Comparison of ENCODE assay signal across 21 cellular contexts in the genomic region with DNA sequence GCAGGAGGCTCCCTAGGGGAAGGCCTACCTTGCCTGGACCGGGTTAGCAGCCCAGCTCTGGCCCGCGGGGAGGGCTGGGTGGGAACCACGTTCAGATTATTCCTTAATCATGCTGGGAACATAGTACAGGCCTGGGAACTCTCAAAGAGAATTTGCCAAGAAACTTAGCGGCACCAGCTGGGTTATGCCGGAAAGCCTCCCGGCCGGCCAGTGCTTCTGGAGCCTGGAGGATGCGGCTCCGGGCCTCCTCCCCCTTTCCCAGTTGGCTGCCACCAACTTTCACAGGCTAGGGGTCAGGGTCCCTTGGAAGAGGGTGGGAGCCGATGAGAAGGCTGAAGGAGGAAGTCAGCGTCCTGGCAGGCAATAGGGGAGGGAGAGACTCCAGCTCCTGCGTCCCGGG. TPM values are rescaled to one million over a fixed set of nuclear protein-coding genes. Genes with fewer than 3 reads are reported as not detected.
"Had no signal": no experiment of that assay in that cellular context is flagged by ENCODE, and none has a peak within 500 bp of the region (broad histone marks: within the 10 kb centered on the region; RNA-seq: fewer than 3 reads in every experiment).

No MANE protein-coding gene starts in this region.

- H3K9me3 ChIP-seq: breast epithelium, colonic mucosa, tibial artery had no signal

- H3K27ac Mint-ChIP-seq: activated naive CD8-positive, alpha-beta T cell treated with anti-CD3 and anti-CD28 coated beads for 36 hours; activated T-cell treated with anti-CD3 and anti-CD28 coated beads, Interleukin-2, amount 50 U/mL, for 24 hours; activated T-helper 2 cell treated with anti-CD3 and anti-CD28 coated beads, Interferon-gamma antibody, Interleukin-2, Interleukin-4, amounts not matched to agents 10 μg/mL and 5 μg/mL and 100 μg/mL, durations not matched to agents 14 hours and 24 hours and 36 hours; effector memory CD8-positive, alpha-beta T cell; WTC11 had no signal

- H3K36me3 ChIP-seq: breast epithelium, colonic mucosa had no signal

- H3K4me3 Mint-ChIP-seq: activated naive CD8-positive, alpha-beta T cell treated with anti-CD3 and anti-CD28 coated beads for 36 hours; activated T-cell treated with anti-CD3 and anti-CD28 coated beads, Interleukin-2, amount 50 U/mL, for 24 hours; effector memory CD8-positive, alpha-beta T cell; WTC11 had no signal

- DNase-seq: activated CD8-positive, alpha-beta memory T cell treated with anti-CD3 and anti-CD28 coated beads for 24 hours; activated CD8-positive, alpha-beta memory T cell treated with anti-CD3 and anti-CD28 coated beads, Interleukin-2, amount 50 U/mL, for 4 hours; activated naive CD4-positive, alpha-beta T cell; activated naive CD8-positive, alpha-beta T cell treated with anti-CD3 and anti-CD28 coated beads for 36 hours; activated T-cell treated with anti-CD3 and anti-CD28 coated beads, Interleukin-2, amount 50 U/mL, for 24 hours; colonic mucosa; dorsolateral prefrontal cortex; effector memory CD8-positive, alpha-beta T cell; glutamatergic neuron; left colon; mammary epithelial cell; occipital lobe; stimulated activated CD4-positive, alpha-beta T cell treated with anti-CD3 and anti-CD28 coated beads, Interleukin-4, amount 100 ng/mL, for 24 hours; stimulated activated naive CD8-positive, alpha-beta T cell treated with anti-CD3 and anti-CD28 coated beads, Interleukin-15, Interleukin-2, amounts not matched to agents 100 U/mL and 50 U/mL, for 24 hours; T-helper 9 cell; tibial artery had no signal

- H3K4me1 Mint-ChIP-seq: activated naive CD8-positive, alpha-beta T cell treated with anti-CD3 and anti-CD28 coated beads for 36 hours had no signal

- ATAC-seq: effector memory CD8-positive, alpha-beta T cell; esophagus mucosa; left colon; stimulated activated naive CD8-positive, alpha-beta T cell treated with anti-CD3 and anti-CD28 coated beads, Interleukin-15, Interleukin-2, amounts not matched to agents 100 U/mL and 50 U/mL, for 24 hours; WTC11 had no signal

- H3K9me3 Mint-ChIP-seq: activated naive CD8-positive, alpha-beta T cell treated with anti-CD3 and anti-CD28 coated beads for 36 hours; activated T-cell treated with anti-CD3 and anti-CD28 coated beads, Interleukin-2, amount 50 U/mL, for 24 hours; activated T-helper 2 cell treated with anti-CD3 and anti-CD28 coated beads, Interferon-gamma antibody, Interleukin-2, Interleukin-4, amounts not matched to agents 10 μg/mL and 5 μg/mL and 100 μg/mL, durations not matched to agents 14 hours and 24 hours and 36 hours; effector memory CD8-positive, alpha-beta T cell; WTC11 had no signal

- H3K27ac ChIP-seq: colonic mucosa, dorsolateral prefrontal cortex, tibial artery had no signal

- H3K36me3 Mint-ChIP-seq: activated naive CD8-positive, alpha-beta T cell treated with anti-CD3 and anti-CD28 coated beads for 36 hours; WTC11 had no signal

- H3K4me3 ChIP-seq: breast epithelium, colonic mucosa, dorsolateral prefrontal cortex, tibial artery had no signal

- H3K4me1 ChIP-seq: colonic mucosa had no signal

RNA-seq across cellular contexts. Expression of a gene that starts 10.8 kb away (rescaled TPM):
- total RNA-seq: endothelial cell of umbilical vein had no signal
- polyA plus RNA-seq: endothelial cell of umbilical vein had no signal
